In genomic region chr19:47745010-47745901, GRCh38 we compare ENCODE assay signal across 1 cellular context.
A peak's percentile ranks its signal among the peaks of the same experiment; 100 is the strongest.
TF ChIP-seq lines count a peak whose summit lies in the region.

TSS of gene NOP53 (plus strand) at chr19:47745546. CDS start at chr19:47745560, 14 bp downstream.

TF ChIP-seq in GM12878, 131 proteins besides CTCF, POLR2A, EP300 and RAD21 (continued from another document and continues in another):
- peak; percentile 79 for TF ChIP-seq PKNOX1 (IDR thresholded peaks at IDR 0.05)
- peak; percentile 100 for TF ChIP-seq YY1 (IDR thresholded peaks at IDR 0.05; ENCODE audit: low read depth, low read length)
- no peak for TF ChIP-seq PRDM15 (CRISPR knock-in tag; IDR thresholded peaks at IDR 0.05)
- TF ChIP-seq HSF1 (IDR thresholded peaks at IDR 0.05; ENCODE audit: low read depth, low read length), result no peak
- peak; percentile 18 for TF ChIP-seq PBX3 (IDR thresholded peaks at IDR 0.05; ENCODE audit: insufficient replicate concordance, low read depth, low read length)
- TF ChIP-seq HDGF (IDR thresholded peaks at IDR 0.05), result 0 out of 2 replicates have a peak, but pooled peaks have one; percentile 27
- TF ChIP-seq SMC3 (IDR thresholded peaks at IDR 0.05; ENCODE audit: borderline replicate concordance, low read length), result no peak
- peak; percentile 97 for TF ChIP-seq CREM (IDR thresholded peaks at IDR 0.05; ENCODE audit: low read depth)
- TF ChIP-seq RELB (IDR thresholded peaks at IDR 0.05; ENCODE audit: low read depth), result peak; percentile 94
- TF ChIP-seq HDAC6 (IDR thresholded peaks at IDR 0.05; ENCODE audit: unreplicated experiment), result no peak
- TF ChIP-seq FOS (IDR thresholded peaks at IDR 0.05; ENCODE audit: borderline replicate concordance, extremely low read depth, insufficient read length), result no peak
- TF ChIP-seq SMAD1 (IDR thresholded peaks at IDR 0.05; ENCODE audit: low read depth, partially characterized antibody), result no peak
- TF ChIP-seq EGR1 (IDR thresholded peaks at IDR 0.05; ENCODE audit: borderline replicate concordance in 1 of 2, low read depth in 2 of 2, low read length in 2 of 2), result 0 out of 3 replicates have a peak, but pooled peaks of 1 of the 2 experiments have one; percentile 10
- TF ChIP-seq E2F8 (IDR thresholded peaks at IDR 0.05; ENCODE audit: low read depth, partially characterized antibody), result peak; percentile 39
- peak; percentile 35 for TF ChIP-seq ATF7 (IDR thresholded peaks at IDR 0.05; ENCODE audit: low read depth)
- peak; percentile 93; the same call in 1 of the 2 replicates for TF ChIP-seq TAF1 (IDR thresholded peaks at IDR 0.05; ENCODE audit: borderline replicate concordance, low read depth, low read length)
- peak; percentile 96 for TF ChIP-seq GABPA (IDR thresholded peaks at IDR 0.05; ENCODE audit: low read depth)
- TF ChIP-seq KLF5 (IDR thresholded peaks at IDR 0.05; ENCODE audit: partially characterized antibody), result peak; percentile 75
- TF ChIP-seq RB1 (IDR thresholded peaks at IDR 0.05; ENCODE audit: borderline replicate concordance), result 0 out of 2 replicates have a peak, but pooled peaks have one; percentile 59
- peak; percentile 7 for TF ChIP-seq MEF2B (IDR thresholded peaks at IDR 0.05; ENCODE audit: partially characterized antibody, poor library complexity, severe bottlenecking)
- TF ChIP-seq CREB1 (IDR thresholded peaks at IDR 0.05; ENCODE audit: low read depth), result peak; percentile 94
- TF ChIP-seq RCOR1 (conservative IDR thresholded peaks at IDR 0.05; ENCODE audit: low read depth, low read length), result 0 out of 2 replicates have a peak, but pooled peaks have one; percentile 73
- TF ChIP-seq ZNF687 (IDR thresholded peaks at IDR 0.05), result peak; percentile 74
- no peak for TF ChIP-seq ZBTB11 (CRISPR knock-in tag; IDR thresholded peaks at IDR 0.05)
- 0 out of 2 replicates have a peak, but pooled peaks have one; percentile 35 for TF ChIP-seq MEF2A (IDR thresholded peaks at IDR 0.05; ENCODE audit: insufficient read depth, low read depth, low read length)
- peak; percentile 76; the same call in 1 of the 2 replicates for TF ChIP-seq ZNF207 (IDR thresholded peaks at IDR 0.05; ENCODE audit: borderline replicate concordance)
- no peak for TF ChIP-seq CHD4 (IDR thresholded peaks at IDR 0.05)
- 0 out of 2 replicates have a peak, but pooled peaks have one; percentile 35 for TF ChIP-seq REST (IDR thresholded peaks at IDR 0.05; ENCODE audit: low read depth, low read length)
- TF ChIP-seq NRF1 (conservative IDR thresholded peaks at IDR 0.05; ENCODE audit: low read depth, low read length), result peak; percentile 64
- no peak for TF ChIP-seq BMI1 (IDR thresholded peaks at IDR 0.05; ENCODE audit: borderline replicate concordance)
